ENCODE assay signal across 2 cellular contexts in genomic region chr5:14399054-14399657, GRCh38.
TF ChIP-seq lines count a peak whose summit lies in the region.

No MANE protein-coding gene starts in this region.

TF ChIP-seq in GM23338, 12 proteins besides CTCF, POLR2A, EP300 and RAD21:
- TF ChIP-seq ZNF462 (CRISPR knock-in tag; IDR thresholded peaks at IDR 0.05) = no peak
- TF ChIP-seq ZNF114 (CRISPR knock-in tag; IDR thresholded peaks at IDR 0.05) = no peak
- TF ChIP-seq REST (IDR thresholded peaks at IDR 0.05; ENCODE audit: unreplicated experiment) = no peak
- no peak for TF ChIP-seq ZNF331 (CRISPR knock-in tag; IDR thresholded peaks at IDR 0.05; ENCODE audit: low read depth)
- no peak for TF ChIP-seq NANOG (IDR thresholded peaks at IDR 0.05; ENCODE audit: borderline replicate concordance)
- TF ChIP-seq ETS1 (IDR thresholded peaks at IDR 0.05) = no peak
- TF ChIP-seq EZH2phosphoT487 (IDR thresholded peaks at IDR 0.05; ENCODE audit: unreplicated experiment) = no peak
- no peak for TF ChIP-seq JUNB (IDR thresholded peaks at IDR 0.05; ENCODE audit: unreplicated experiment)

TF ChIP-seq in K562, 482 proteins besides CTCF, POLR2A, EP300 and RAD21 (continued from another document):
- TF ChIP-seq, protein P1, sequence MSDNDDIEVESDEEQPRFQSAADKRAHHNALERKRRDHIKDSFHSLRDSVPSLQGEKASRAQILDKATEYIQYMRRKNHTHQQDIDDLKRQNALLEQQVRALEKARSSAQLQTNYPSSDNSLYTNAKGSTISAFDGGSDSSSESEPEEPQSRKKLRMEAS (CRISPR knock-in tag; IDR thresholded peaks at IDR 0.05) = no peak
